ENCODE assay signal across 8 cellular contexts in genomic region chr1:218459878-218460277, GRCh38.
DNase-seq lines count a peak whose midpoint lies in the region; TF ChIP-seq lines count a peak whose summit lies in the region.

No MANE protein-coding gene starts in this region.

- H3K4me3 ChIP-seq in foreskin fibroblast (ENCODE audit: low read depth in 1 of 2, low read length in 2 of 2) (no peak overlapping the region), rectal smooth muscle tissue (ENCODE audit: low read length) (peak overlapping the region; percentile 32)

- no peaks in the 10 kb centered on the region for H3K27me3 ChIP-seq in rectal smooth muscle tissue (ENCODE audit: control insufficient read depth, insufficient read depth, low read length)

- no peak for TF ChIP-seq CTCF in foreskin fibroblast (IDR thresholded peaks at IDR 0.05; ENCODE audit: low read depth, low read length)

- H3K36me3 ChIP-seq in rectal smooth muscle tissue (ENCODE audit: control insufficient read depth, insufficient read depth, low read length) = no peaks in the 10 kb centered on the region

- H3K4me1 ChIP-seq in rectal smooth muscle tissue (ENCODE audit: control insufficient read depth, insufficient read depth, low read length) = peaks cover 32% of the 10 kb centered on the region

- DNase-seq in NCI-H2107 treated with DMSO at 0.1 percent for 48 hours (lab: John Stamatoyannopoulos, UW; ENCODE audit: unreplicated experiment) (peak; percentile 70), NCI-H2107 (lab: John Stamatoyannopoulos, UW) (no peak), SIG-M5 (lab: John Stamatoyannopoulos, UW) (peak; percentile 93), foreskin fibroblast (peak; percentile 77 to 87), midbrain (lab: John Stamatoyannopoulos, UW) (no peak), COLO668 (lab: John Stamatoyannopoulos, UW; ENCODE audit: unreplicated experiment) (no peak)
- DNase-seq in stimulated activated CD4-positive, alpha-beta T cell treated with anti-CD3 and anti-CD28 coated beads, Interleukin-15, amount 100 ng/mL, for 24 hours = no peak

- peak overlapping the region; percentile 82 for H3K27ac ChIP-seq in rectal smooth muscle tissue (ENCODE audit: low read depth, low read length)

- no peak overlapping the region for H3K9ac ChIP-seq in rectal smooth muscle tissue (ENCODE audit: low read length)

Comparison
In these comparisons a context has a peak if more than half of its experiments do, and no peak if none do; other contexts are left out.
1. DNase-seq: peak in NCI-H2107 treated with DMSO at 0.1 percent for 48 hours (single experiment), SIG-M5 (single experiment) and foreskin fibroblast (2 of 2); none in NCI-H2107 (single experiment), midbrain (single experiment), COLO668 (single experiment) and stimulated activated CD4-positive, alpha-beta T cell treated with anti-CD3 and anti-CD28 coated beads, Interleukin-15, amount 100 ng/mL, for 24 hours (single experiment).